Comparison of ENCODE assay signal across 19 cellular contexts in the genomic region with DNA sequence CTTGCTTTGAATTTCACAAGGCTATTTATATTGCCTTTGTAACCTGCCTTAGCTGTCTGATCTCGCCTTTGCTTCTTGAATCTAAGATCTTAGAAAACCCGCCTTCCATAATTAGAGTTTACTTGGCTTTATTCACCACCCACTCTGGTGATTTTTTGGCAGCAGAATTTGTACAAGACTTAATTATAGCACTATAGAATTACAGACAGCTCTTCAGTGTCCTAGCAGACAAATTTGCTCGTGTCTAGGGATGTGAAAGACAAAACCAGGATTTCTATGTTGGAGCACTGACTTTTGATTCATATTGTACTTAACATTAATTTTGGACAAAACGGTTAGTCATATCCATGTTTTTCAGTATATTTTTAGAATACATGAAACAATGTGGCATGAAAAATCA.
DNase-seq lines count a peak whose midpoint lies in the region; ATAC-seq, FAIRE-seq and TF ChIP-seq lines count a peak whose summit lies in the region.
"Had no signal": no experiment of that assay in that cellular context is flagged by ENCODE, and none has a peak within 500 bp of the region (broad histone marks: within the 10 kb centered on the region; RNA-seq: fewer than 3 reads in every experiment).

No MANE protein-coding gene starts in this region.

- peaks cover 0 to 30% (median 2%) of the 10 kb centered on the region in 4 donors for H3K4me1 ChIP-seq in liver (ENCODE audit: control insufficient read depth in 4 of 4, insufficient read depth in 4 of 4, low read length in 3 of 4)
- peaks cover 23% of the 10 kb centered on the region for H3K4me1 ChIP-seq in HepG2 (ENCODE audit: insufficient read depth, low read length)
- peaks cover 0 to 6% (median 0%) of the 10 kb centered on the region in 3 donors for H3K4me1 ChIP-seq in gastroesophageal sphincter
- H3K4me1 ChIP-seq in right cardiac atrium (ENCODE audit: control insufficient read depth, insufficient read depth, low read length) = no peaks in the 10 kb centered on the region
- H3K4me1 ChIP-seq: BLaER1 had no signal

- no peaks in the 10 kb centered on the region for H3K27me3 Mint-ChIP-seq in brain

- no peaks in the 10 kb centered on the region for H3K9me3 Mint-ChIP-seq in brain
- H3K9me3 Mint-ChIP-seq: CD14-positive monocyte; CD4-positive, alpha-beta memory T cell; GM23338 had no signal

- H3K9ac ChIP-seq in liver (ENCODE audit: low read depth in 1 of 2, low read length in 2 of 2) (peak overlapping the region; percentile 30 to 89), HepG2 (ENCODE audit: insufficient read depth, low read depth, low read length) (no peak overlapping the region)
- H3K9ac ChIP-seq: BLaER1 had no signal

- no peaks in the 10 kb centered on the region for H3K36me3 ChIP-seq in liver (ENCODE audit: control insufficient read depth in 4 of 4, insufficient read depth in 3 of 4, low read depth in 1 of 4, low read length in 3 of 4)
- H3K36me3 ChIP-seq in HepG2 (replicated peaks in 1 of 2; ENCODE audit: control insufficient read depth in 1 of 2, insufficient read depth in 2 of 2, low read length in 2 of 2) = no peaks in the 10 kb centered on the region
- H3K36me3 ChIP-seq in gastroesophageal sphincter = no peaks in the 10 kb centered on the region
- H3K36me3 ChIP-seq: BLaER1 had no signal

- H2AFZ ChIP-seq in HepG2 (ENCODE audit: low read length) = no peak overlapping the region
- H2AFZ ChIP-seq: GM23338 had no signal

- H3K9me3 ChIP-seq in liver (ENCODE audit: control insufficient read depth in 4 of 4, low read length in 3 of 4) (no peaks in the 10 kb centered on the region), HepG2 (ENCODE audit: low read length) (no peaks in the 10 kb centered on the region), gastroesophageal sphincter (no peaks in the 10 kb centered on the region), right cardiac atrium (ENCODE audit: control insufficient read depth, low read length) (no peaks in the 10 kb centered on the region)
- H3K9me3 ChIP-seq: BLaER1 had no signal

- POLR2A ChIA-PET in HepG2 (lab: Yijun Ruan, JAX) = interaction anchor here (0.8 to 1.4 kb wide), 3 partner anchors 516 to 520 kb away, joined by 3 to 9 read pairs (median 4); partner anchors contain the start of gene ARRDC3

- TF ChIP-seq RAD21 in liver (IDR thresholded peaks at IDR 0.05) (no peak), HepG2 (CRISPR knock-in tag; IDR thresholded peaks at IDR 0.05) (no peak)

- H3K27ac ChIP-seq in liver (ENCODE audit: low read depth in 1 of 2, low read length in 2 of 2) (peak overlapping the region; percentile 92 to 95), HepG2 (ENCODE audit: extremely low read length, insufficient read depth, low read length) (no peak overlapping the region), gastroesophageal sphincter (no peak overlapping the region), right cardiac atrium (ENCODE audit: low read length) (no peak overlapping the region)
- H3K27ac ChIP-seq: BLaER1 had no signal

- no peaks in the 10 kb centered on the region for H3K36me3 Mint-ChIP-seq in brain
- H3K36me3 Mint-ChIP-seq: CD14-positive monocyte; CD4-positive, alpha-beta memory T cell had no signal

- H3K4me1 Mint-ChIP-seq in brain = peaks cover 33% of the 10 kb centered on the region
- H3K4me1 Mint-ChIP-seq: CD4-positive, alpha-beta memory T cell had no signal

- H4K20me1 ChIP-seq in HepG2 (ENCODE audit: insufficient read depth, low read length) = no peaks in the 10 kb centered on the region
- H4K20me1 ChIP-seq: BLaER1 had no signal

- H3K4me3 ChIP-seq in liver (ENCODE audit: low read depth in 1 of 3, low read length in 3 of 3) (no peak overlapping the region), HepG2 (replicated peaks in 1 of 3; ENCODE audit: insufficient read depth in 1 of 3, low read depth in 2 of 3, low read length in 3 of 3) (no peak overlapping the region), gastroesophageal sphincter (no peak overlapping the region), right cardiac atrium (ENCODE audit: low read length) (no peak overlapping the region)
- H3K4me3 ChIP-seq: BLaER1, GM12878, GM23338 had no signal

- no peak for FAIRE-seq in HepG2 (lab: Jason Lieb, UNC)
- FAIRE-seq: GM12878, H54 had no signal

- TF ChIP-seq POLR2A in HepG2 (IDR thresholded peaks at IDR 0.05; ENCODE audit: insufficient read depth in 1 of 2, low read depth in 2 of 2, low read length in 2 of 2) = no peak
- TF ChIP-seq POLR2A in gastroesophageal sphincter (IDR thresholded peaks at IDR 0.05) = no peak

- no TSS peak for BruUV-seq in HepG2 (replicated peaks; lab: Mats Ljungman, UMichigan)

- H3K27me3 ChIP-seq in liver (ENCODE audit: control insufficient read depth in 4 of 4, insufficient read depth in 4 of 4, low read length in 3 of 4) (no peaks in the 10 kb centered on the region), HepG2 (ENCODE audit: control insufficient read depth in 1 of 2, insufficient read depth in 2 of 2, low read length in 2 of 2) (no peaks in the 10 kb centered on the region), gastroesophageal sphincter (no peaks in the 10 kb centered on the region), right cardiac atrium (ENCODE audit: control insufficient read depth, insufficient read depth) (no peaks in the 10 kb centered on the region)
- H3K27me3 ChIP-seq: BLaER1 had no signal

- intact Hi-C loops in HepG2 (cut with micrococcal nuclease; ENCODE audit: unreplicated experiment) (no loop called here), right cardiac atrium (cut with DNase I) (loop anchor here in 3 of 4 donors (5.0 to 10.0 kb wide), 2 partner anchors 552 to 560 kb away; no protein-coding TSS in a partner anchor)

- TF ChIP-seq EP300 in HepG2 (IDR thresholded peaks at IDR 0.05; ENCODE audit: low read depth in 2 of 2, low read length in 2 of 2) (no peak), HepG2 (CRISPR knock-in tag; IDR thresholded peaks at IDR 0.05; ENCODE audit: borderline replicate concordance) (no peak), gastroesophageal sphincter (IDR thresholded peaks at IDR 0.05) (no peak)

- ATAC-seq in HepG2 (no peak), gastroesophageal sphincter (no peak), right cardiac atrium (no peak), GM21825 (IDR thresholded peaks at IDR 0.05; ENCODE audit: unreplicated experiment) (no peak)
- ATAC-seq: GM12878, GM23338 had no signal

- H3K27ac Mint-ChIP-seq in brain = peak overlapping the region in 4 of 5 experiments; percentile 33 to 84 (median 54)
- H3K27ac Mint-ChIP-seq: CD14-positive monocyte; CD4-positive, alpha-beta memory T cell; GM23338 had no signal

- H3K79me2 ChIP-seq in HepG2 (ENCODE audit: insufficient read depth, low read length) = no peaks in the 10 kb centered on the region

- DNase-seq in HepG2 (ENCODE audit: low spot score) (no peak), NCI-H69 (lab: John Stamatoyannopoulos, UW) (peak; percentile 61), right cardiac atrium (no peak)
- DNase-seq in stimulated activated CD8-positive, alpha-beta memory T cell treated with anti-CD3 and anti-CD28 coated beads, Interleukin-4, amount 100 ng/mL, for 48 hours = no peak
- DNase-seq: 8988T; Calu3; CD4-positive, alpha-beta memory T cell; DMS79 treated with DMSO at 0.1 percent for 48 hours; HCEC 1CT; IMR-90 had no signal

- CTCF ChIA-PET in HepG2 (lab: Yijun Ruan, JAX; ENCODE audit: low intra/inter-chr PET ratio, low total read pairs) = interaction anchor here (2.2 to 3.4 kb wide), 2 partner anchors 236 to 519 kb away, joined by 11 to 64 read pairs; partner anchors contain the start of gene ARRDC3

- TF ChIP-seq CTCF in liver (IDR thresholded peaks at IDR 0.05; ENCODE audit: low read depth, low read length, missing input control) (no peak), HepG2 (CRISPR knock-in tag; IDR thresholded peaks at IDR 0.05) (no peak), brain (conservative IDR thresholded peaks at IDR 0.05) (no peak), gastroesophageal sphincter (IDR thresholded peaks at IDR 0.05) (no peak)

- 81% methylated on average over 4 of the region's 4 CpGs for WGBS in liver
- WGBS in HepG2 (ENCODE audit: low lambda C conversion rate) = 17% methylated on average over 4 of the region's 4 CpGs
- WGBS in gastroesophageal sphincter (ENCODE audit: low coverage in 1 of 2), 2 donors = 51 to 72% methylated on average over 2 to 4 of the region's 4 CpGs
- 62% methylated on average over 4 of the region's 4 CpGs for WGBS in right cardiac atrium

- peak overlapping the region in 2 of 5 experiments; percentile 44 to 69 for H3K4me3 Mint-ChIP-seq in brain
- H3K4me3 Mint-ChIP-seq: CD14-positive monocyte; CD4-positive, alpha-beta memory T cell; GM23338 had no signal

- H3K4me2 ChIP-seq in HepG2 (ENCODE audit: low read depth, low read length) = no peak overlapping the region
- H3K4me2 ChIP-seq: BLaER1, GM23338 had no signal

- in situ Hi-C loops in HepG2 (cut with HindIII; ENCODE audit: extremely low pct_ligation_motif_present, low pct_unique_long_range_greater_than_20kb) = loop anchor here (5.0 to 25.0 kb wide), 4 partner anchors 230 to 550 kb away; partner anchors contain the start of gene ARRDC3

TF ChIP-seq in liver, 16 proteins besides CTCF, POLR2A, EP300 and RAD21:
- TF ChIP-seq FOXA1 (IDR thresholded peaks at IDR 0.05) (no peak), TAF1 (conservative IDR thresholded peaks at IDR 0.05) (no peak), NR2F2 (IDR thresholded peaks at IDR 0.05) (no peak), HNF4G (IDR thresholded peaks at IDR 0.05) (no peak), MAX (IDR thresholded peaks at IDR 0.05) (no peak)
TF ChIP-seq in liver: peak in this region for 0.

TF ChIP-seq in HepG2, 621 proteins besides CTCF, POLR2A, EP300 and RAD21 (continues in another document):
- no peak for TF ChIP-seq ZNF710 (CRISPR knock-in tag; IDR thresholded peaks at IDR 0.05; ENCODE audit: borderline replicate concordance)
- no peak for TF ChIP-seq ZNF496 (CRISPR knock-in tag; IDR thresholded peaks at IDR 0.05; ENCODE audit: insufficient replicate concordance)
- no peak for TF ChIP-seq GPN1 (CRISPR knock-in tag; IDR thresholded peaks at IDR 0.05; ENCODE audit: borderline replicate concordance)
- TF ChIP-seq ZNF703 (CRISPR knock-in tag; IDR thresholded peaks at IDR 0.05; ENCODE audit: borderline replicate concordance) = no peak
- TF ChIP-seq LCORL (IDR thresholded peaks at IDR 0.05) = no peak
- no peak for TF ChIP-seq LCORL (CRISPR knock-in tag; IDR thresholded peaks at IDR 0.05)

Comparison
In these comparisons a context has a peak if more than half of its experiments do, and no peak if none do; other contexts are left out.
1. H3K27ac ChIP-seq: peak in liver (2 of 2); none in HepG2 (single experiment), gastroesophageal sphincter (0 of 4) and right cardiac atrium (single experiment).